Comparison of ENCODE assay signal across 9 cellular contexts in genomic region chr15:78396976-78397375, GRCh38. TPM values are rescaled to one million over a fixed set of nuclear protein-coding genes. Genes with fewer than 3 reads are reported as not detected.
DNase-seq lines count a peak whose midpoint lies in the region; ATAC-seq, FAIRE-seq and TF ChIP-seq lines count a peak whose summit lies in the region.
"Had no signal": no experiment of that assay in that cellular context is flagged by ENCODE, and none has a peak within 500 bp of the region (broad histone marks: within the 10 kb centered on the region; RNA-seq: fewer than 3 reads in every experiment).

No MANE protein-coding gene starts in this region.

- DNase-seq in AG04450 (ENCODE audit: low read depth, low spot score) = no peak
- DNase-seq in HCT116 (ENCODE audit: low read depth, low spot score) = no peak
- peak; percentile 17 to 70 for DNase-seq in cardiac fibroblast (ENCODE audit: low read depth in 2 of 2)
- peak; percentile 65 for DNase-seq in lung (ENCODE audit: low spot score)
- DNase-seq in putamen (ENCODE audit: low spot score) = no peak
- DNase-seq in H54 (ENCODE audit: insufficient read length, low spot score) = no peak
- DNase-seq in activated CD8-positive, alpha-beta memory T cell treated with anti-CD3 and anti-CD28 coated beads, Interleukin-2, amount 50 U/mL, for 4 hours = no peak
- DNase-seq: activated CD4-positive, alpha-beta T cell treated with anti-CD3 and anti-CD28 coated beads for 48 hours had no signal

- CTCF ChIA-PET in AG04450 (lab: Charles Lee) (interaction anchor here (1.1 to 1.9 kb wide), 3 partner anchors 21 to 27 kb away, joined by 3 to 14 read pairs (median 7); no protein-coding TSS in a partner anchor), HCT116 (lab: Charles Lee) (interaction anchor here (0.9 to 2.3 kb wide), 5 partner anchors 18 to 44 kb away, joined by 3 to 6 read pairs (median 4); no protein-coding TSS in a partner anchor)

- H3K4me3 ChIP-seq in AG04450 (ENCODE audit: low read depth, low read length) (no peak overlapping the region), HCT116 (replicated peaks in 1 of 2; ENCODE audit: low read depth in 1 of 2, low read length in 2 of 2) (no peak overlapping the region), cardiac fibroblast (replicated peaks in 1 of 2; ENCODE audit: low read depth in 2 of 2, low read length in 2 of 2) (no peak overlapping the region), lung (no peak overlapping the region)

- no peak for FAIRE-seq in H54 (lab: Jason Lieb, UNC)

- no peaks in the 10 kb centered on the region for H4K20me1 ChIP-seq in HCT116 (ENCODE audit: insufficient read depth)

- peak; percentile 87 for ATAC-seq in HCT116
- no peak for ATAC-seq in lung (ENCODE audit: insufficient read depth, low FRiP score)
- ATAC-seq in HG03108 (IDR thresholded peaks at IDR 0.05; ENCODE audit: unreplicated experiment) = no peak

- H3K4me2 ChIP-seq in HCT116 (ENCODE audit: low read length) = no peak overlapping the region

- BruUV-seq in HCT116 (replicated peaks; lab: Mats Ljungman, UMichigan) = no TSS peak

- TF ChIP-seq CTCF in AG04450 (IDR thresholded peaks at IDR 0.05; ENCODE audit: low read depth, low read length) = peak; percentile 25
- TF ChIP-seq CTCF in HCT116 (IDR thresholded peaks at IDR 0.05 in 2 of 3, conservative IDR thresholded peaks at IDR 0.05 in 1 of 3; ENCODE audit: borderline replicate concordance in 1 of 3, insufficient read depth in 1 of 3, low read depth in 2 of 3, low read length in 2 of 3) = peak in 2 of 3 experiments; percentile 54 to 57; a peak in 4 of 6 replicates
- peak; percentile 22 for TF ChIP-seq CTCF in cardiac fibroblast (IDR thresholded peaks at IDR 0.05; ENCODE audit: low read depth, low read length)
- no peak for TF ChIP-seq CTCF in lung (IDR thresholded peaks at IDR 0.05; ENCODE audit: control extremely low read depth, extremely low read depth)

- H3K27me3 ChIP-seq in AG04450 (ENCODE audit: control insufficient read depth, insufficient read depth, low read length) (peaks cover 29% of the 10 kb centered on the region), HCT116 (ENCODE audit: insufficient read depth, low read length) (no peaks in the 10 kb centered on the region), lung (ENCODE audit: control insufficient read depth, insufficient read depth) (no peaks in the 10 kb centered on the region)

- 54 to 73% methylated on average over 9 of the region's 9 CpGs for WGBS in lung, 2 donors

- no peaks in the 10 kb centered on the region for H3K36me3 ChIP-seq in HCT116 (ENCODE audit: control insufficient read depth in 1 of 2, insufficient read depth in 2 of 2, low read length in 2 of 2)
- no peaks in the 10 kb centered on the region for H3K36me3 ChIP-seq in lung (ENCODE audit: control insufficient read depth in 2 of 2, insufficient read depth in 2 of 2, low read length in 2 of 2)

- RAD21 ChIA-PET in HCT116 (lab: Charles Lee; ENCODE audit: low non-redundant PET in 1 of 2, low total read pairs in 2 of 2, uncharacterized antibody in 2 of 2, unreplicated experiment in 2 of 2) = no interaction called here

- H3K9ac ChIP-seq in HCT116 (ENCODE audit: low read length) = no peak overlapping the region

- H3K79me2 ChIP-seq in HCT116 (ENCODE audit: insufficient read depth, low read length) = no peaks in the 10 kb centered on the region

- POLR2A ChIA-PET in AG04450 (lab: Yijun Ruan, JAX) = no interaction called here
- POLR2A ChIA-PET in HCT116 (lab: Charles Lee) = no interaction called here

- TF ChIP-seq POLR2A in HCT116 (IDR thresholded peaks at IDR 0.05; ENCODE audit: borderline replicate concordance, extremely low read depth, insufficient read depth, insufficient read length) = no peak
- no peak for TF ChIP-seq POLR2A in H54 (IDR thresholded peaks at IDR 0.05; ENCODE audit: low read depth, low read length)

- H2AFZ ChIP-seq in HCT116 (ENCODE audit: low read depth, low read length, poor library complexity, severe bottlenecking) = no peak overlapping the region

- intact Hi-C loops in HCT116 (cut with micrococcal nuclease) = no loop called here

- H3K27ac ChIP-seq in AG04450 (ENCODE audit: low read depth, low read length) (no peak overlapping the region), HCT116 (ENCODE audit: low read depth, low read length) (no peak overlapping the region), lung (ENCODE audit: low read depth in 1 of 2, low read length in 1 of 2) (no peak overlapping the region)

- TF ChIP-seq RAD21 in HCT116 (IDR thresholded peaks at IDR 0.05; ENCODE audit: low read depth) = peak; percentile 14; the same call in 1 of the 2 replicates

- H3K9me3 ChIP-seq in AG04450 (ENCODE audit: control insufficient read depth, insufficient read depth, low read length) (no peaks in the 10 kb centered on the region), HCT116 (ENCODE audit: control insufficient read depth in 1 of 2, insufficient read depth in 1 of 2, low read depth in 1 of 2, low read length in 2 of 2) (no peaks in the 10 kb centered on the region), lung (ENCODE audit: control insufficient read depth in 2 of 2, insufficient read depth in 1 of 2, low read length in 1 of 2) (no peaks in the 10 kb centered on the region)

- no peaks in the 10 kb centered on the region for H3K9me2 ChIP-seq in HCT116 (ENCODE audit: insufficient read depth)

- H3K4me1 ChIP-seq in HCT116 (ENCODE audit: control insufficient read depth in 1 of 2, insufficient read depth in 2 of 2, low read length in 2 of 2) (no peaks in the 10 kb centered on the region), lung (ENCODE audit: control insufficient read depth in 2 of 2, insufficient read depth in 2 of 2, low read length in 2 of 2) (peaks cover 0 to 3% of the 10 kb centered on the region in 2 donors)

TF ChIP-seq in HCT116, 20 proteins besides CTCF, POLR2A, EP300 and RAD21:
- no peak for TF ChIP-seq EGR1 (IDR thresholded peaks at IDR 0.05; ENCODE audit: low read depth)

RNA-seq across cellular contexts. Expression of gene IREB2, which starts 41.0 kb away (rescaled TPM):
- polyA plus RNA-seq in AG04450 (2011; rRNA removed) = 21.5 and 30.4 TPM in 2 replicates
- 34.9 and 43.0 TPM in 2 replicates for polyA minus RNA-seq in AG04450 (2011; rRNA and poly(A)+ RNA removed)
- 57.6 TPM for total RNA-seq in HCT116 (2021; ENCODE audit: unreplicated experiment)
- 8.5 and 12.5 TPM in 2 replicates for polyA plus RNA-seq in HCT116 (2012)
- total RNA-seq in lung = 10 to 100 TPM; 56.9 to 71.5 TPM
- 10 to 100 TPM in 1 of 2 donors, 1 to 10 TPM in 1; 9.8 to 19.9 TPM for polyA plus RNA-seq in lung

RNA-seq across cellular contexts. Expression of gene CRABP1, which starts 56.8 kb away (rescaled TPM):
- polyA plus RNA-seq in AG04450 (2011; rRNA removed) (not detected in 2 replicates), lung (not detected)
- not detected in 2 replicates for polyA minus RNA-seq in AG04450 (2011; rRNA and poly(A)+ RNA removed)
- total RNA-seq in HCT116 (2021; ENCODE audit: unreplicated experiment) (0.47 TPM), lung (1 to 10 TPM in 1 of 2 donors, not detected in 1; 1.1 TPM)
- not detected in 2 replicates for polyA plus RNA-seq in HCT116 (2012)

Comparison
In these comparisons a context has a peak if more than half of its experiments do, and no peak if none do; other contexts are left out.
1. DNase-seq: peak in cardiac fibroblast (2 of 2) and lung (single experiment); none in AG04450 (single experiment), HCT116 (single experiment), putamen (single experiment), H54 (single experiment) and activated CD8-positive, alpha-beta memory T cell treated with anti-CD3 and anti-CD28 coated beads, Interleukin-2, amount 50 U/mL, for 4 hours (single experiment).